In genomic region chr14:104678901-104679705, GRCh38 we compare ENCODE assay signal across 10 cellular contexts. TPM values are rescaled to one million over a fixed set of nuclear protein-coding genes. Genes with fewer than 3 reads are reported as not detected.
DNase-seq lines count a peak whose midpoint lies in the region; ATAC-seq and TF ChIP-seq lines count a peak whose summit lies in the region.
"Had no signal": no experiment of that assay in that cellular context is flagged by ENCODE, and none has a peak within 500 bp of the region (broad histone marks: within the 10 kb centered on the region; RNA-seq: fewer than 3 reads in every experiment).

No MANE protein-coding gene starts in this region.

- H3K4me3 ChIP-seq in Caco-2 (ENCODE audit: low read depth, low read length) = no peak overlapping the region
- no peak overlapping the region for H3K4me3 ChIP-seq in WERI-Rb-1 (ENCODE audit: low read depth, low read length)
- H3K4me3 ChIP-seq in heart right ventricle = peak overlapping the region in 2 of 10 donors; percentile 61 to 64

- CTCF ChIA-PET in Caco-2 (lab: Charles Lee) = interaction anchor here (0.6 to 1.4 kb wide), 2 partner anchors 9 to 261 kb away, joined by 4 to 10 read pairs; no protein-coding TSS in a partner anchor
- CTCF ChIA-PET in WTC11 (lab: Charles Lee) = interaction anchor here (0.6 to 3.9 kb wide), 8 partner anchors 9 to 1192 kb away, joined by 3 to 26 read pairs (median 4); no protein-coding TSS in a partner anchor

- H3K27me3 Mint-ChIP-seq in Caco-2 (ENCODE audit: insufficient read depth, unreplicated experiment) = no peaks in the 10 kb centered on the region
- H3K27me3 Mint-ChIP-seq in WTC11 (ENCODE audit: low read depth) = peaks cover 10% of the 10 kb centered on the region

- no peaks in the 10 kb centered on the region for H3K9me3 ChIP-seq in Caco-2
- H3K9me3 ChIP-seq in WERI-Rb-1 (ENCODE audit: severe bottlenecking) = no peaks in the 10 kb centered on the region
- H3K9me3 ChIP-seq in heart right ventricle = no peaks in the 10 kb centered on the region

- BruUV-seq in Caco-2 (replicated peaks; lab: Mats Ljungman, UMichigan) = no TSS peak

- H3K36me3 ChIP-seq in Caco-2 (ENCODE audit: control insufficient read depth, insufficient read depth, low read length) (no peaks in the 10 kb centered on the region), WERI-Rb-1 (no peaks in the 10 kb centered on the region), heart right ventricle (no peaks in the 10 kb centered on the region)

- H3K4me1 ChIP-seq in Caco-2 (peaks cover 72% of the 10 kb centered on the region), heart right ventricle (peaks cover 41 to 69% (median 61%) of the 10 kb centered on the region in 9 donors)

- H3K4me3 Mint-ChIP-seq in Caco-2 (ENCODE audit: unreplicated experiment) (no peak overlapping the region), WTC11 (no peak overlapping the region)

- H3K36me3 Mint-ChIP-seq in Caco-2 (ENCODE audit: insufficient read depth, unreplicated experiment) (no peaks in the 10 kb centered on the region), WTC11 (no peaks in the 10 kb centered on the region)

- intact Hi-C loops in Caco-2 (cut with micrococcal nuclease; ENCODE audit: unreplicated experiment) = no loop called here
- intact Hi-C loops in heart right ventricle (cut with DNase I) = no loop called here

- POLR2A ChIA-PET in Caco-2 (lab: Charles Lee) = interaction anchor here (1.2 to 2.2 kb wide), 2 partner anchors 9 kb away, joined by 4 to 23 read pairs; no protein-coding TSS in a partner anchor
- POLR2A ChIA-PET in WTC11 (lab: Charles Lee) = interaction anchor here (1.3 to 2.4 kb wide), 3 partner anchors 8 to 122 kb away, joined by 3 to 14 read pairs (median 8); partner anchors contain the start of gene ZBTB42

- 90 to 91% methylated on average over 18 of the region's 18 CpGs for WGBS in heart right ventricle, 2 donors

- H3K27ac ChIP-seq in WERI-Rb-1 = peak overlapping the region; percentile 100
- peak overlapping the region; percentile 83 to 98 (median 91) for H3K27ac ChIP-seq in heart right ventricle

- TF ChIP-seq CTCF in Caco-2 (IDR thresholded peaks at IDR 0.05; ENCODE audit: insufficient read depth in 1 of 2, low read depth in 1 of 2, low read length in 1 of 2, severe bottlenecking in 1 of 2, unreplicated experiment in 1 of 2) = no peak
- no peak for TF ChIP-seq CTCF in WERI-Rb-1 (IDR thresholded peaks at IDR 0.05; ENCODE audit: low read depth, low read length)
- TF ChIP-seq CTCF in heart right ventricle (IDR thresholded peaks at IDR 0.05) = no peak
- TF ChIP-seq CTCF in WTC11 (IDR thresholded peaks at IDR 0.05) = no peak

- H3K27ac Mint-ChIP-seq in Caco-2 (ENCODE audit: unreplicated experiment) = peak overlapping the region; percentile 93
- no peak overlapping the region for H3K27ac Mint-ChIP-seq in WTC11

- ATAC-seq in heart right ventricle (no peak), WTC11 (no peak), GM19035 (IDR thresholded peaks at IDR 0.05; ENCODE audit: unreplicated experiment) (no peak), GM21515 (IDR thresholded peaks at IDR 0.05; ENCODE audit: unreplicated experiment) (no peak)

- DNase-seq in Caco-2 (no peak), WERI-Rb-1 (no peak), heart right ventricle (no peak), putamen (ENCODE audit: low spot score) (peak; percentile 88), WTC11 (ENCODE audit: low spot score) (no peak)
- no peak for DNase-seq in NK-92 treated with Interleukin-12 subunit alpha and Interleukin-12 subunit beta, amount 100 ng/mL, for 24 hours (lab: John Stamatoyannopoulos, UW)
- DNase-seq: central memory CD4-positive, alpha-beta T cell; stimulated activated CD4-positive, alpha-beta T cell treated with anti-CD3 and anti-CD28 coated beads, Interleukin-4, amount 100 ng/mL, for 24 hours had no signal

- H3K9me3 Mint-ChIP-seq in Caco-2 (ENCODE audit: unreplicated experiment) (no peaks in the 10 kb centered on the region), WTC11 (no peaks in the 10 kb centered on the region)

- H3K27me3 ChIP-seq in Caco-2 (replicated peaks; ENCODE audit: control insufficient read depth, insufficient read depth, low read length) = no peaks in the 10 kb centered on the region
- H3K27me3 ChIP-seq in WERI-Rb-1 (ENCODE audit: insufficient read depth, low read depth, severe bottlenecking) = no peaks in the 10 kb centered on the region
- H3K27me3 ChIP-seq in heart right ventricle = no peaks in the 10 kb centered on the region

- H3K4me1 Mint-ChIP-seq in Caco-2 (ENCODE audit: low read depth, unreplicated experiment) (peaks cover 43% of the 10 kb centered on the region), WTC11 (peaks cover 57% of the 10 kb centered on the region)

TF ChIP-seq in WTC11, 78 proteins besides CTCF, POLR2A, EP300 and RAD21 (continues in another document):
- TF ChIP-seq GTF2I (CRISPR knock-in tag; conservative IDR thresholded peaks at IDR 0.05) (no peak), E2F5 (CRISPR knock-in tag; IDR thresholded peaks at IDR 0.05) (no peak), ATF3 (CRISPR knock-in tag; conservative IDR thresholded peaks at IDR 0.05) (no peak), RELA (CRISPR knock-in tag; IDR thresholded peaks at IDR 0.05; ENCODE audit: borderline replicate concordance) (no peak), ZNF263 (CRISPR knock-in tag; IDR thresholded peaks at IDR 0.05; ENCODE audit: low read depth) (no peak), CBFB (CRISPR knock-in tag; IDR thresholded peaks at IDR 0.05; ENCODE audit: low read depth) (no peak), IRF2 (CRISPR knock-in tag; IDR thresholded peaks at IDR 0.05; ENCODE audit: borderline replicate concordance, low read depth) (no peak), E2F4 (CRISPR knock-in tag; IDR thresholded peaks at IDR 0.05; ENCODE audit: borderline replicate concordance, low read depth) (no peak), ERG (CRISPR knock-in tag; IDR thresholded peaks at IDR 0.05) (no peak)

RNA-seq across cellular contexts. Expression of gene INF2, which starts 10.3 kb away (rescaled TPM):
- total RNA-seq in Caco-2 (2022) (70.8 TPM in 2 replicates), heart right ventricle (10 to 100 TPM; 22.5 to 40.1 (median 27.7) TPM), WTC11 (2021) (69.0 to 82.4 TPM (median 72.4 TPM) in 3 replicates)
- polyA plus RNA-seq in heart right ventricle = 10 to 100 TPM; 27.0 to 73.8 TPM

RNA-seq across cellular contexts. Expression of gene ADSS1, which starts 44.9 kb away (rescaled TPM):
- 1.6 and 3.2 TPM in 2 replicates for total RNA-seq in Caco-2 (2022)
- total RNA-seq in heart right ventricle = 100 to 1,000 TPM; 159 to 295 (median 195) TPM
- 100 to 1,000 TPM in 1 of 2 donors, 10 to 100 TPM in 1; 74.6 to 220 TPM for polyA plus RNA-seq in heart right ventricle
- 10.0 to 13.3 TPM (median 12.0 TPM) in 3 replicates for total RNA-seq in WTC11 (2021)

Comparison
In these comparisons a context has a peak if more than half of its experiments do, and no peak if none do; other contexts are left out.
1. RNA of gene ADSS1, which starts 44.9 kb away (total RNA-seq): 159 to 295 TPM in heart right ventricle; 10.0 to 13.3 TPM in WTC11 and 1.6 to 3.2 TPM in Caco-2; every median in the first group is over 10 times any median in the second.